3 cellular contexts compared by ENCODE assay signal in genomic region chr9:7567687-7568086, GRCh38.
"Had no signal": no experiment of that assay in that cellular context is flagged by ENCODE, and none has a peak within 500 bp of the region (broad histone marks: within the 10 kb centered on the region; RNA-seq: fewer than 3 reads in every experiment).

No MANE protein-coding gene starts in this region.

- ATAC-seq: GM12878 had no signal

- DNase-seq: GDM1, GF-D8 had no signal

- H3K4me3 ChIP-seq: GM12878 had no signal
